ENCODE assay signal across 17 cellular contexts in the genomic region with DNA sequence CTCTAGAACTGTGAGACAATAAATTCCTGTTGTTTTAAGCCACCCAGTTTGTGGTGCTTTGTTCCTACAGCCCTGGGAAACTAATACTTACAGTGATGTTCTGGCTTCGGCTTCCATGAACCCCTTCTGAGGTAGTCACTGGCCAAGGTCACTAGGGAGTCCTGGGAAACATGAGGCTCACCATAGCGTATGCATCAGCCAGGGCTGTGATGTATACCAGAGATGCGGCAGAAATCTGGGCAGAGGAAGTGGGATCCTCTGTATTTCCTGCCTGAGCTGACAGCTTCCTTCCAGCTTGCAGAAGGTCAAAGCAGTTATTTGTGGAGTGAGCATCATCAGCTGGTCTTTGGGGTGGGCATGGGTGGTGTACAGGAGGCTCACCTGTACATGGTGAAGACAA. TPM values are rescaled to one million over a fixed set of nuclear protein-coding genes. Genes with fewer than 3 reads are reported as not detected.
DNase-seq lines count a peak whose midpoint lies in the region; ATAC-seq, FAIRE-seq and TF ChIP-seq lines count a peak whose summit lies in the region.
"Had no signal": no experiment of that assay in that cellular context is flagged by ENCODE, and none has a peak within 500 bp of the region (broad histone marks: within the 10 kb centered on the region; RNA-seq: fewer than 3 reads in every experiment).

No MANE protein-coding gene starts in this region.

- no TSS peak for BruUV-seq in PC-9 (replicated peaks; lab: Mats Ljungman, UMichigan)

- H3K79me2 ChIP-seq in PC-9 (ENCODE audit: low read depth), result no peaks in the 10 kb centered on the region

- H3K4me3 ChIP-seq in HUES48 (ENCODE audit: low read depth, low read length), result no peak overlapping the region
- H3K4me3 ChIP-seq in cardiac fibroblast (replicated peaks in 1 of 2; ENCODE audit: low read depth in 2 of 2, low read length in 2 of 2), result no peak overlapping the region
- H3K4me3 ChIP-seq in mesenchymal stem cell (ENCODE audit: insufficient read depth in 1 of 2, low read depth in 1 of 2, low read length in 2 of 2), result no peak overlapping the region
- no peak overlapping the region for H3K4me3 ChIP-seq in small intestine (ENCODE audit: low read depth in 1 of 2, low read length in 2 of 2)
- no peak overlapping the region for H3K4me3 ChIP-seq in PC-9

- H4K91ac ChIP-seq in mesenchymal stem cell (ENCODE audit: low read length), result no peak overlapping the region

- no peak overlapping the region for H2BK5ac ChIP-seq in mesenchymal stem cell (ENCODE audit: low read depth, low read length, poor library complexity, severe bottlenecking)

- H2BK120ac ChIP-seq in mesenchymal stem cell (ENCODE audit: low read depth, low read length), result no peak overlapping the region

- peaks cover 92% of the 10 kb centered on the region for H3K36me3 Mint-ChIP-seq in CD4-positive, alpha-beta T cell (ENCODE audit: low read depth)
- peaks cover 52% of the 10 kb centered on the region for H3K36me3 Mint-ChIP-seq in activated T-helper 2 cell treated with anti-CD3 and anti-CD28 coated beads, Interferon-gamma antibody, Interleukin-2, Interleukin-4, amounts not matched to agents 10 μg/mL and 5 μg/mL and 100 μg/mL, durations not matched to agents 14 hours and 24 hours and 36 hours (ENCODE audit: low read depth)

- H3K27me3 Mint-ChIP-seq in CD4-positive, alpha-beta T cell, result no peaks in the 10 kb centered on the region
- no peaks in the 10 kb centered on the region for H3K27me3 Mint-ChIP-seq in activated T-helper 2 cell treated with anti-CD3 and anti-CD28 coated beads, Interferon-gamma antibody, Interleukin-2, Interleukin-4, amounts not matched to agents 10 μg/mL and 5 μg/mL and 100 μg/mL, durations not matched to agents 14 hours and 24 hours and 36 hours (ENCODE audit: low read depth)
- H3K27me3 Mint-ChIP-seq: activated CD4-positive, alpha-beta T cell treated with anti-CD3 and anti-CD28 coated beads for 36 hours had no signal

- no peaks in the 10 kb centered on the region for H4K20me1 ChIP-seq in PC-9 (ENCODE audit: insufficient read depth)

- H3K14ac ChIP-seq in mesenchymal stem cell (ENCODE audit: low read length in 2 of 2), result no peak overlapping the region

- no peak for TF ChIP-seq CTCF in CD4-positive, alpha-beta T cell (IDR thresholded peaks at IDR 0.05)
- TF ChIP-seq CTCF in cardiac fibroblast (IDR thresholded peaks at IDR 0.05; ENCODE audit: low read depth, low read length), result no peak
- TF ChIP-seq CTCF in PC-9 (conservative IDR thresholded peaks at IDR 0.05), result no peak

- no peak overlapping the region for H2AK5ac ChIP-seq in mesenchymal stem cell (ENCODE audit: low read length, severe bottlenecking)

- H2BK12ac ChIP-seq in mesenchymal stem cell (ENCODE audit: low read length in 2 of 2), result no peak overlapping the region

- H3K27me3 ChIP-seq in CD4-positive, alpha-beta T cell (ENCODE audit: control insufficient read depth, insufficient read depth, low read length), result no peaks in the 10 kb centered on the region
- H3K27me3 ChIP-seq in HUES48 (ENCODE audit: control insufficient read depth, insufficient read depth, low read length), result no peaks in the 10 kb centered on the region
- H3K27me3 ChIP-seq in mesenchymal stem cell (ENCODE audit: control insufficient read depth in 1 of 2, insufficient read depth in 1 of 2, low read length in 2 of 2), result no peaks in the 10 kb centered on the region
- no peaks in the 10 kb centered on the region for H3K27me3 ChIP-seq in small intestine (ENCODE audit: control insufficient read depth in 2 of 2, insufficient read depth in 2 of 2, low read length in 2 of 2)
- no peaks in the 10 kb centered on the region for H3K27me3 ChIP-seq in PC-9 (ENCODE audit: insufficient read depth, low read depth)

- H3K9me3 Mint-ChIP-seq in CD4-positive, alpha-beta T cell, result no peaks in the 10 kb centered on the region
- no peaks in the 10 kb centered on the region for H3K9me3 Mint-ChIP-seq in activated T-helper 2 cell treated with anti-CD3 and anti-CD28 coated beads, Interferon-gamma antibody, Interleukin-2, Interleukin-4, amounts not matched to agents 10 μg/mL and 5 μg/mL and 100 μg/mL, durations not matched to agents 14 hours and 24 hours and 36 hours
- H3K9me3 Mint-ChIP-seq: activated T-helper 1 cell treated with anti-CD3 and anti-CD28 coated beads, Interleukin-12 subunit alpha, Interleukin-12 subunit beta, Interleukin-2, Interleukin-4 antibody, amounts not matched to agents 30 ng/mL and 10 ng/mL and 1 ng/mL, durations not matched to agents 14 hours and 24 hours and 36 hours; nephron had no signal

- no peak overlapping the region for H3K18ac ChIP-seq in mesenchymal stem cell (ENCODE audit: low read depth in 1 of 2, low read length in 2 of 2)

- H3K4me2 ChIP-seq in mesenchymal stem cell (ENCODE audit: low read length, poor library complexity, severe bottlenecking), result no peak overlapping the region
- no peak overlapping the region for H3K4me2 ChIP-seq in PC-9

- H3K9me2 ChIP-seq in PC-9 (ENCODE audit: insufficient read depth), result no peaks in the 10 kb centered on the region

- no peaks in the 10 kb centered on the region for H3K9me3 ChIP-seq in CD4-positive, alpha-beta T cell (ENCODE audit: control insufficient read depth, low read length)
- H3K9me3 ChIP-seq in HUES48 (ENCODE audit: control insufficient read depth, insufficient read depth, low read length) (no peaks in the 10 kb centered on the region), mesenchymal stem cell (ENCODE audit: control insufficient read depth, low read length) (no peaks in the 10 kb centered on the region), small intestine (ENCODE audit: control insufficient read depth, low read depth) (no peaks in the 10 kb centered on the region), PC-9 (ENCODE audit: insufficient read depth, low read depth) (no peaks in the 10 kb centered on the region)

- intact Hi-C loops in CD4-positive, alpha-beta T cell (cut with DNase I, micrococcal nuclease), result no loop called here
- intact Hi-C loops in PC-9 (cut with micrococcal nuclease; ENCODE audit: unreplicated experiment), result no loop called here
- intact Hi-C loops in activated T-helper 2 cell treated with anti-CD3 and anti-CD28 coated beads, Interferon-gamma antibody, Interleukin-2, Interleukin-4, amounts not matched to agents 10 μg/mL and 5 μg/mL and 100 μg/mL, durations not matched to agents 14 hours and 24 hours and 36 hours (cut with micrococcal nuclease), result no loop called here

- peaks cover 12% of the 10 kb centered on the region for H3K79me1 ChIP-seq in mesenchymal stem cell (replicated peaks; ENCODE audit: low read length, poor library complexity, severe bottlenecking)

- peaks cover 17% of the 10 kb centered on the region for H3K4me1 ChIP-seq in HUES48 (ENCODE audit: control insufficient read depth, insufficient read depth, low read length)
- H3K4me1 ChIP-seq in mesenchymal stem cell (ENCODE audit: control insufficient read depth, insufficient read depth, low read depth, low read length), result no peaks in the 10 kb centered on the region
- peaks cover 0 to 6% of the 10 kb centered on the region in 2 donors for H3K4me1 ChIP-seq in small intestine (ENCODE audit: control insufficient read depth in 2 of 2, insufficient read depth in 1 of 2, low read depth in 1 of 2, low read length in 1 of 2)
- no peaks in the 10 kb centered on the region for H3K4me1 ChIP-seq in PC-9 (replicated peaks; ENCODE audit: insufficient read depth)

- H3K36me3 ChIP-seq in HUES48 (ENCODE audit: control insufficient read depth, insufficient read depth, low read length) (peaks cover 54% of the 10 kb centered on the region), mesenchymal stem cell (ENCODE audit: control insufficient read depth in 1 of 2, insufficient read depth in 2 of 2, low read depth in 1 of 2, low read length in 2 of 2) (peaks cover 17 to 46% of the 10 kb centered on the region in 2 experiments), small intestine (ENCODE audit: control insufficient read depth in 2 of 2, insufficient read depth in 2 of 2, low read length in 2 of 2) (peaks cover 11 to 23% of the 10 kb centered on the region in 2 donors), PC-9 (ENCODE audit: low read depth) (no peaks in the 10 kb centered on the region)

- WGBS in mesenchymal stem cell, result 87% methylated on average over 3 of the region's 3 CpGs
- WGBS in small intestine, 3 donors, result 73 to 92% (median 79%) methylated on average over 3 of the region's 3 CpGs

- peak overlapping the region; percentile 79 for H3K27ac Mint-ChIP-seq in CD4-positive, alpha-beta T cell
- H3K27ac Mint-ChIP-seq in activated T-helper 2 cell treated with anti-CD3 and anti-CD28 coated beads, Interferon-gamma antibody, Interleukin-2, Interleukin-4, amounts not matched to agents 10 μg/mL and 5 μg/mL and 100 μg/mL, durations not matched to agents 14 hours and 24 hours and 36 hours, result no peak overlapping the region
- H3K27ac Mint-ChIP-seq: activated CD4-positive, alpha-beta T cell treated with anti-CD3 and anti-CD28 coated beads for 36 hours; activated T-helper 1 cell treated with anti-CD3 and anti-CD28 coated beads, Interleukin-12 subunit alpha, Interleukin-12 subunit beta, Interleukin-2, Interleukin-4 antibody, amounts not matched to agents 30 ng/mL and 10 ng/mL and 1 ng/mL, durations not matched to agents 14 hours and 24 hours and 36 hours had no signal

- no peak overlapping the region for H3K9ac ChIP-seq in HUES48 (ENCODE audit: low read depth, low read length)
- H3K9ac ChIP-seq in mesenchymal stem cell (ENCODE audit: low read length), result no peak overlapping the region

- peaks cover 54% of the 10 kb centered on the region for H3K4me1 Mint-ChIP-seq in CD4-positive, alpha-beta T cell (ENCODE audit: low read depth)
- H3K4me1 Mint-ChIP-seq in activated T-helper 2 cell treated with anti-CD3 and anti-CD28 coated beads, Interferon-gamma antibody, Interleukin-2, Interleukin-4, amounts not matched to agents 10 μg/mL and 5 μg/mL and 100 μg/mL, durations not matched to agents 14 hours and 24 hours and 36 hours (ENCODE audit: low read depth), result peaks cover 22% of the 10 kb centered on the region

- POLR2A ChIA-PET in CD4-positive, alpha-beta T cell (lab: Charles Lee), result interaction anchor here (1.3 kb wide), 2 partner anchors 28 to 122 kb away, joined by 3 to 4 read pairs; a partner anchor contains a TSS
- POLR2A ChIA-PET in PC-9 (lab: Charles Lee; ENCODE audit: unreplicated experiment), result no interaction called here

- peak overlapping the region; percentile 19 for H4K8ac ChIP-seq in mesenchymal stem cell (ENCODE audit: low read length)

- no peak overlapping the region for H3K4ac ChIP-seq in mesenchymal stem cell (ENCODE audit: low read depth in 1 of 2, low read length in 2 of 2)

- H3K27ac ChIP-seq in CD4-positive, alpha-beta T cell (ENCODE audit: low read depth, low read length), result no peak overlapping the region
- H3K27ac ChIP-seq in HUES48 (ENCODE audit: low read depth, low read length) (peak overlapping the region; percentile 42), mesenchymal stem cell (ENCODE audit: low read length, poor library complexity, severe bottlenecking) (no peak overlapping the region), small intestine (ENCODE audit: low read depth in 1 of 2, low read length in 1 of 2) (no peak overlapping the region), PC-9 (no peak overlapping the region)

- no peak for FAIRE-seq in small intestine (lab: Jason Lieb, UNC)
- FAIRE-seq: astrocyte had no signal

- H3F3A ChIP-seq in PC-9 (ENCODE audit: insufficient read depth, low read depth), result no peaks in the 10 kb centered on the region; the same call in 1 of the 2 replicates

- H3K4me3 Mint-ChIP-seq in CD4-positive, alpha-beta T cell, result peak overlapping the region; percentile 18
- no peak overlapping the region for H3K4me3 Mint-ChIP-seq in activated T-helper 2 cell treated with anti-CD3 and anti-CD28 coated beads, Interferon-gamma antibody, Interleukin-2, Interleukin-4, amounts not matched to agents 10 μg/mL and 5 μg/mL and 100 μg/mL, durations not matched to agents 14 hours and 24 hours and 36 hours (ENCODE audit: low read depth)
- H3K4me3 Mint-ChIP-seq: activated CD4-positive, alpha-beta T cell treated with anti-CD3 and anti-CD28 coated beads for 36 hours; activated T-helper 1 cell treated with anti-CD3 and anti-CD28 coated beads, Interleukin-12 subunit alpha, Interleukin-12 subunit beta, Interleukin-2, Interleukin-4 antibody, amounts not matched to agents 30 ng/mL and 10 ng/mL and 1 ng/mL, durations not matched to agents 14 hours and 24 hours and 36 hours; nephron had no signal

- no peak for ATAC-seq in CD4-positive, alpha-beta T cell (ENCODE audit: poor library complexity)
- ATAC-seq: activated CD4-positive, alpha-beta T cell treated with anti-CD3 and anti-CD28 coated beads for 36 hours; Right ventricle myocardium inferior had no signal

- no peak for DNase-seq in CD4-positive, alpha-beta T cell
- DNase-seq in cardiac fibroblast (ENCODE audit: low read depth in 2 of 2) (peak; percentile 4 to 29), mesenchymal stem cell (no peak), small intestine (no peak), PC-9 (no peak)
- no peak for DNase-seq in stimulated activated CD4-positive, alpha-beta T cell treated with anti-CD3 and anti-CD28 coated beads, Interleukin-2, amount 100 ng/mL, for 48 hours
- DNase-seq in activated T-helper 2 cell treated with anti-CD3 and anti-CD28 coated beads, Interferon-gamma antibody, Interleukin-2, Interleukin-4, amounts not matched to agents 10 μg/mL and 5 μg/mL and 100 μg/mL, durations not matched to agents 14 hours and 24 hours and 36 hours (ENCODE audit: low spot score), result no peak
- DNase-seq: DMS53, NCI-H1417, retina, trophoblast cell had no signal

- no peak overlapping the region for H2BK15ac ChIP-seq in mesenchymal stem cell (ENCODE audit: low read depth, poor library complexity, severe bottlenecking)

- H3K23ac ChIP-seq in mesenchymal stem cell (ENCODE audit: low read length in 2 of 2), result no peak overlapping the region

- H2AFZ ChIP-seq in mesenchymal stem cell (ENCODE audit: low read depth, low read length) (no peak overlapping the region), PC-9 (no peak overlapping the region)

- CTCF ChIA-PET in CD4-positive, alpha-beta T cell (lab: Charles Lee), result no interaction called here
- CTCF ChIA-PET in PC-9 (lab: Charles Lee), result no interaction called here

RNA-seq across cellular contexts. Expression of a gene that starts 27.9 kb away (rescaled TPM):
- 1 to 10 TPM; 8.5 to 9.4 TPM for total RNA-seq in CD4-positive, alpha-beta T cell
- 7.0 TPM for polyA plus RNA-seq in mesenchymal stem cell (2013, experiment 1 of 2)
- 6.7 TPM for polyA plus RNA-seq in mesenchymal stem cell (2013, experiment 2 of 2)
- polyA plus RNA-seq in small intestine, result 10 to 100 TPM; 11.8 to 16.8 (median 12.7) TPM
- total RNA-seq in PC-9 (2021), result 28.4 and 30.6 TPM in 2 replicates
- total RNA-seq in activated T-helper 2 cell treated with anti-CD3 and anti-CD28 coated beads, Interferon-gamma antibody, Interleukin-2, Interleukin-4, amounts not matched to agents 10 μg/mL and 5 μg/mL and 100 μg/mL, durations not matched to agents 14 hours and 24 hours and 36 hours, result 15.3 and 16.5 TPM in 2 replicates

RNA-seq across cellular contexts. Expression of a gene that starts 27.9 kb away (rescaled TPM):
- total RNA-seq in CD4-positive, alpha-beta T cell, result 10 to 100 TPM; 13.6 to 14.6 TPM
- polyA plus RNA-seq in mesenchymal stem cell (2013, experiment 1 of 2), result 12.0 TPM
- 13.1 TPM for polyA plus RNA-seq in mesenchymal stem cell (2013, experiment 2 of 2)
- polyA plus RNA-seq in small intestine, result 10 to 100 TPM; 17.4 to 28.9 (median 26.4) TPM
- 27.5 and 34.7 TPM in 2 replicates for total RNA-seq in PC-9 (2021)
- total RNA-seq in activated T-helper 2 cell treated with anti-CD3 and anti-CD28 coated beads, Interferon-gamma antibody, Interleukin-2, Interleukin-4, amounts not matched to agents 10 μg/mL and 5 μg/mL and 100 μg/mL, durations not matched to agents 14 hours and 24 hours and 36 hours, result 15.7 and 17.0 TPM in 2 replicates

Comparison
In these comparisons a context has a peak if more than half of its experiments do, and no peak if none do; other contexts are left out.
1. DNase-seq: peak in cardiac fibroblast (2 of 2); none in CD4-positive, alpha-beta T cell (0 of 10), mesenchymal stem cell (single experiment), stimulated activated CD4-positive, alpha-beta T cell treated with anti-CD3 and anti-CD28 coated beads, Interleukin-2, amount 100 ng/mL, for 48 hours (0 of 2), small intestine (single experiment), PC-9 (0 of 2) and activated T-helper 2 cell treated with anti-CD3 and anti-CD28 coated beads, Interferon-gamma antibody, Interleukin-2, Interleukin-4, amounts not matched to agents 10 μg/mL and 5 μg/mL and 100 μg/mL, durations not matched to agents 14 hours and 24 hours and 36 hours (single experiment).